ENCODE assay signal across 9 cellular contexts in genomic region chr7:157490465-157490912, GRCh38.
DNase-seq lines count a peak whose midpoint lies in the region; ATAC-seq, FAIRE-seq and TF ChIP-seq lines count a peak whose summit lies in the region.
"Had no signal": no experiment of that assay in that cellular context is flagged by ENCODE, and none has a peak within 500 bp of the region (broad histone marks: within the 10 kb centered on the region; RNA-seq: fewer than 3 reads in every experiment).

No MANE protein-coding gene starts in this region.

- POLR2A ChIA-PET in A549 (lab: Yijun Ruan, JAX) = no interaction called here
- POLR2A ChIA-PET in PC-3 (lab: Charles Lee; ENCODE audit: unreplicated experiment) = no interaction called here

- peak in 1 of 2 experiments; percentile 6; a peak in 1 of 5 replicates for TF ChIP-seq RAD21 in A549 (conservative IDR thresholded peaks at IDR 0.05 in 1 of 2, IDR thresholded peaks at IDR 0.05 in 1 of 2)

- H3K4me1 ChIP-seq in A549 = peaks cover 19% of the 10 kb centered on the region
- H3K4me1 ChIP-seq in PC-3 (ENCODE audit: insufficient read depth, low read length) = peaks cover 20% of the 10 kb centered on the region
- H3K4me1 ChIP-seq: psoas muscle had no signal

- no peak for TF ChIP-seq POLR2A in A549 (IDR thresholded peaks at IDR 0.05; ENCODE audit: low read length)

- H3F3A ChIP-seq in PC-3 (ENCODE audit: low read length, unreplicated experiment) = peaks cover 9% of the 10 kb centered on the region

- peaks cover 4% of the 10 kb centered on the region; the same call in 1 of the 2 replicates for H3K36me3 ChIP-seq in PC-3 (ENCODE audit: low read depth, low read length)

- no peak overlapping the region for H2AFZ ChIP-seq in PC-3 (ENCODE audit: low read length)

- H3K27me3 ChIP-seq in PC-3 (ENCODE audit: low read length) = no peaks in the 10 kb centered on the region

- no peak for TF ChIP-seq EP300 in A549 (IDR thresholded peaks at IDR 0.05)

- H3K79me2 ChIP-seq in PC-3 (ENCODE audit: low read length) = no peaks in the 10 kb centered on the region

- intact Hi-C loops in PC-3 (cut with micrococcal nuclease) = loop anchor here (1.0 kb wide), 2 partner anchors 65 to 74 kb away; no protein-coding TSS in a partner anchor

- H3K4me2 ChIP-seq in A549 = peak overlapping the region; percentile 24; the same call in 2 of the 3 replicates
- H3K4me2 ChIP-seq in PC-3 (ENCODE audit: low read length) = no peak overlapping the region

- peak overlapping the region; percentile 54 for H3K27ac Mint-ChIP-seq in activated naive CD8-positive, alpha-beta T cell treated with anti-CD3 and anti-CD28 coated beads for 36 hours
- H3K27ac Mint-ChIP-seq in osteocyte (ENCODE audit: unreplicated experiment) = no peak overlapping the region

- H3K36me3 Mint-ChIP-seq in activated naive CD8-positive, alpha-beta T cell treated with anti-CD3 and anti-CD28 coated beads for 36 hours = peaks cover 8% of the 10 kb centered on the region
- no peaks in the 10 kb centered on the region for H3K36me3 Mint-ChIP-seq in osteocyte (ENCODE audit: unreplicated experiment)

- peak; percentile 77 to 96 for DNase-seq in A549 (ENCODE audit: low read depth in 1 of 2, low spot score in 1 of 2)
- peak; percentile 95 for DNase-seq in PC-3
- peak; percentile 50 for DNase-seq in activated naive CD8-positive, alpha-beta T cell treated with anti-CD3 and anti-CD28 coated beads for 36 hours
- DNase-seq in osteocyte (ENCODE audit: extremely low spot score, unreplicated experiment) = peak; percentile 46
- no peak for DNase-seq in nucleus accumbens (lab: John Stamatoyannopoulos, UW)
- DNase-seq: psoas muscle had no signal

- H3K4me3 ChIP-seq in A549 (no peak overlapping the region), PC-3 (ENCODE audit: low read length) (no peak overlapping the region)
- H3K4me3 ChIP-seq: psoas muscle had no signal

- 0% methylated on average over 8 of the region's 8 CpGs for WGBS in A549 (ENCODE audit: missing lambda C conversion rate)

- FAIRE-seq in A549 (lab: Jason Lieb, UNC) = peak; percentile 68

- H3K4me1 Mint-ChIP-seq in activated naive CD8-positive, alpha-beta T cell treated with anti-CD3 and anti-CD28 coated beads for 36 hours = peaks cover 31% of the 10 kb centered on the region
- no peaks in the 10 kb centered on the region for H3K4me1 Mint-ChIP-seq in osteocyte (ENCODE audit: unreplicated experiment)

- H3K27ac ChIP-seq in A549 = peak overlapping the region; percentile 62 to 82; a peak in 5 of 6 replicates
- H3K27ac ChIP-seq in PC-3 (ENCODE audit: low read length) = peak overlapping the region; percentile 89
- H3K27ac ChIP-seq: psoas muscle had no signal

- peaks cover 19% of the 10 kb centered on the region for H3K27me3 Mint-ChIP-seq in activated naive CD8-positive, alpha-beta T cell treated with anti-CD3 and anti-CD28 coated beads for 36 hours
- H3K27me3 Mint-ChIP-seq in osteocyte (ENCODE audit: unreplicated experiment) = no peaks in the 10 kb centered on the region

- no peaks in the 10 kb centered on the region for H3K9me2 ChIP-seq in PC-3 (replicated peaks; ENCODE audit: low read length)

- peak overlapping the region; percentile 55 for H3K9ac ChIP-seq in PC-3 (ENCODE audit: low read length)

- H4K20me1 ChIP-seq in PC-3 (ENCODE audit: low read length) = no peaks in the 10 kb centered on the region

- CTCF ChIA-PET in A549 (lab: Yijun Ruan, JAX) = no interaction called here
- CTCF ChIA-PET in PC-3 (lab: Charles Lee) = no interaction called here

- ATAC-seq in A549 (peak; percentile 91 to 97), GM19463 (IDR thresholded peaks at IDR 0.05; ENCODE audit: unreplicated experiment) (peak; percentile 72), PC-3 (peak; percentile 93), HG03095 (IDR thresholded peaks at IDR 0.05; ENCODE audit: unreplicated experiment) (no peak), HG02973 (IDR thresholded peaks at IDR 0.05; ENCODE audit: unreplicated experiment) (no peak)

- TF ChIP-seq CTCF in A549 (IDR thresholded peaks at IDR 0.05) (no peak), PC-3 (conservative IDR thresholded peaks at IDR 0.05; ENCODE audit: low read depth, low read length) (no peak), osteocyte (IDR thresholded peaks at IDR 0.05) (no peak)

- H3K9me3 ChIP-seq in A549 = peaks cover 7% of the 10 kb centered on the region; the same call in 2 of the 3 replicates
- H3K9me3 ChIP-seq in PC-3 (ENCODE audit: low read length) = peaks cover 6% of the 10 kb centered on the region

- no peak overlapping the region for H3K4me3 Mint-ChIP-seq in activated naive CD8-positive, alpha-beta T cell treated with anti-CD3 and anti-CD28 coated beads for 36 hours
- H3K4me3 Mint-ChIP-seq in osteocyte (ENCODE audit: unreplicated experiment) = no peak overlapping the region

- H3K9me3 Mint-ChIP-seq in activated naive CD8-positive, alpha-beta T cell treated with anti-CD3 and anti-CD28 coated beads for 36 hours = peaks cover 18% of the 10 kb centered on the region
- H3K9me3 Mint-ChIP-seq in osteocyte (ENCODE audit: unreplicated experiment) = peaks cover 5% of the 10 kb centered on the region

- BruUV-seq in PC-3 (replicated peaks; lab: Mats Ljungman, UMichigan) = no TSS peak

TF ChIP-seq in A549, 52 proteins besides CTCF, POLR2A, EP300 and RAD21:
- TF ChIP-seq BHLHE40 (IDR thresholded peaks at IDR 0.05; ENCODE audit: low read depth, low read length) = no peak
- peak; percentile 55; the same call in 1 of the 2 replicates for TF ChIP-seq RFX5 (IDR thresholded peaks at IDR 0.05)
- TF ChIP-seq, protein P1, sequence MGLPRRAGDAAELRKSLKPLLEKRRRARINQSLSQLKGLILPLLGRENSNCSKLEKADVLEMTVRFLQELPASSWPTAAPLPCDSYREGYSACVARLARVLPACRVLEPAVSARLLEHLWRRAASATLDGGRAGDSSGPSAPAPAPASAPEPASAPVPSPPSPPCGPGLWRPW (IDR thresholded peaks at IDR 0.05) = peak; percentile 42; the same call in 1 of the 2 replicates
- peak; percentile 94 for TF ChIP-seq NFE2L2 (conservative IDR thresholded peaks at IDR 0.05; ENCODE audit: low read length)
- TF ChIP-seq, protein P2, sequence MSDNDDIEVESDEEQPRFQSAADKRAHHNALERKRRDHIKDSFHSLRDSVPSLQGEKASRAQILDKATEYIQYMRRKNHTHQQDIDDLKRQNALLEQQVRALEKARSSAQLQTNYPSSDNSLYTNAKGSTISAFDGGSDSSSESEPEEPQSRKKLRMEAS (IDR thresholded peaks at IDR 0.05) = peak; percentile 75
- TF ChIP-seq CEBPB (IDR thresholded peaks at IDR 0.05) = peak in 1 of 2 experiments; percentile 77; a peak in 2 of 4 replicates
- no peak for TF ChIP-seq HOXB5 (CRISPR knock-in tag; IDR thresholded peaks at IDR 0.05)
- TF ChIP-seq PBX3 (IDR thresholded peaks at IDR 0.05) = no peak
- peak; percentile 70 for TF ChIP-seq JUNB (IDR thresholded peaks at IDR 0.05)
- no peak for TF ChIP-seq NR3C1 (IDR thresholded peaks at IDR 0.05)
- no peak for TF ChIP-seq FOSB (CRISPR knock-in tag; IDR thresholded peaks at IDR 0.05)
- TF ChIP-seq FOSL2 (IDR thresholded peaks at IDR 0.05) = peak; percentile 59; the same call in 1 of the 2 replicates
- TF ChIP-seq FOSL2 (CRISPR knock-in tag; IDR thresholded peaks at IDR 0.05) = peak; percentile 97
- peak; percentile 36; the same call in 1 of the 2 replicates for TF ChIP-seq EHF (CRISPR knock-in tag; IDR thresholded peaks at IDR 0.05)
- TF ChIP-seq JUN (IDR thresholded peaks at IDR 0.05) = peak; percentile 40 to 43; a peak in 2 of 5 replicates
- TF ChIP-seq, protein P3, sequence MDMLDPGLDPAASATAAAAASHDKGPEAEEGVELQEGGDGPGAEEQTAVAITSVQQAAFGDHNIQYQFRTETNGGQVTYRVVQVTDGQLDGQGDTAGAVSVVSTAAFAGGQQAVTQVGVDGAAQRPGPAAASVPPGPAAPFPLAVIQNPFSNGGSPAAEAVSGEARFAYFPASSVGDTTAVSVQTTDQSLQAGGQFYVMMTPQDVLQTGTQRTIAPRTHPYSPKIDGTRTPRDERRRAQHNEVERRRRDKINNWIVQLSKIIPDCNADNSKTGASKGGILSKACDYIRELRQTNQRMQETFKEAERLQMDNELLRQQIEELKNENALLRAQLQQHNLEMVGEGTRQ (IDR thresholded peaks at IDR 0.05) = no peak
- peak; percentile 100 for TF ChIP-seq MAFK (IDR thresholded peaks at IDR 0.05; ENCODE audit: partially characterized antibody)
- 0 out of 2 replicates have a peak, but pooled peaks have one; percentile 21 for TF ChIP-seq ZNF302 (CRISPR knock-in tag; IDR thresholded peaks at IDR 0.05)
- no peak for TF ChIP-seq BCL3 (IDR thresholded peaks at IDR 0.05)
- peak; percentile 59; the same call in 1 of the 2 replicates for TF ChIP-seq GATA3 (IDR thresholded peaks at IDR 0.05; ENCODE audit: borderline replicate concordance)
- no peak for TF ChIP-seq HOXA7 (CRISPR knock-in tag; IDR thresholded peaks at IDR 0.05)

Comparison
In these comparisons a context has a peak if more than half of its experiments do, and no peak if none do; other contexts are left out.
1. ATAC-seq: peak in A549 (2 of 2), GM19463 (single experiment) and PC-3 (single experiment); none in HG03095 (single experiment) and HG02973 (single experiment).
2. DNase-seq: peak in A549 (2 of 2), PC-3 (single experiment), activated naive CD8-positive, alpha-beta T cell treated with anti-CD3 and anti-CD28 coated beads for 36 hours (single experiment) and osteocyte (single experiment); none in nucleus accumbens (0 of 56).